Comparison of ENCODE assay signal across 9 cellular contexts in the genomic region with DNA sequence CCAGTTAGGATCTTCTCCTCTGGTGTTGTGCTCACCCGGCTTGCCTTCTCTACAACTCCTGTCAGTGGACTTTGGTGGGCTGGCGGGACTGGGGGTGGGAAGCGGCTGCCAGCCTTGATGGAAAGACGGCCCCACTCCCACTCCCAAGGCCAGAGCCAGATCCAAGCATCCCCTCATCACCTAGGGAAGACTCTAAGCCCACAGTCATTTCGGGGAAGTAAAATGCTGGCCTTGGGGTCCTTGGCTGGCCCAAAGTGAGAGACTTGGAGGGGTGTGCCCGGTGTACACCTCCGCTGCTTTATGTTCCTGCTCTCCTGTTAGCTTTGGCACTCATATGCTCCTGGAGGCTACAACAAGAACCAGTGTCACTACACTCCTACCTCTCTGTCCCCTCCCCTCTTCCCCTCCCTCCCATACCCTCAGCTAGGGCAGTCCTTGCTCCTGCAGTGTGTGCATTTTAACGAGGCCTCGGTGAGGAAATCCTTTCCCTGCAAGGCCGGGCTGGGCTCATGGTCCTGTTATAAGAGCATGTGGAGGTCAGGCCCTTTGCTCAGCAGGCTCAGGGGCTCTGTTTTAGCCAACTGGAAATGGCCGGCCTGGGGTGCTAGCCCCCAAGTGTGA. TPM values are rescaled to one million over a fixed set of nuclear protein-coding genes. Genes with fewer than 3 reads are reported as not detected.
A peak's percentile ranks its signal among the peaks of the same experiment; 100 is the strongest.
DNase-seq lines count a peak whose midpoint lies in the region; ATAC-seq and TF ChIP-seq lines count a peak whose summit lies in the region.
"Had no signal": no experiment of that assay in that cellular context is flagged by ENCODE, and none has a peak within 500 bp of the region (broad histone marks: within the 10 kb centered on the region; RNA-seq: fewer than 3 reads in every experiment).

No MANE protein-coding gene starts in this region.

- H3K4me3 ChIP-seq in AG09309 (ENCODE audit: control insufficient read depth, low read depth, low read length) (peak overlapping the region; percentile 87), GM23248 (peak overlapping the region; percentile 83)
- H3K4me3 ChIP-seq in naive thymus-derived CD4-positive, alpha-beta T cell (ENCODE audit: low read length), result no peak overlapping the region

- intact Hi-C loops in naive thymus-derived CD4-positive, alpha-beta T cell (cut with micrococcal nuclease), result no loop called here

- no peak overlapping the region for H3K27ac Mint-ChIP-seq in activated T-helper 17 cell treated with anti-CD3 and anti-CD28 coated beads, Interleukin-2, amount 50 U/mL, for 72 hours
- H3K27ac Mint-ChIP-seq in naive thymus-derived CD4-positive, alpha-beta T cell, result peak overlapping the region in 2 of 9 donors; percentile 44 to 66

- CTCF ChIA-PET in naive thymus-derived CD4-positive, alpha-beta T cell (lab: Charles Lee), result no interaction called here

- H3K4me1 Mint-ChIP-seq in activated T-helper 17 cell treated with anti-CD3 and anti-CD28 coated beads, Interleukin-2, amount 50 U/mL, for 72 hours, result peaks cover 14% of the 10 kb centered on the region
- H3K4me1 Mint-ChIP-seq in naive thymus-derived CD4-positive, alpha-beta T cell, result peaks cover 13 to 34% (median 22%) of the 10 kb centered on the region in 7 donors

- H3K27me3 ChIP-seq in GM23248 (replicated peaks; ENCODE audit: insufficient read depth), result no peaks in the 10 kb centered on the region
- H3K27me3 ChIP-seq in naive thymus-derived CD4-positive, alpha-beta T cell (ENCODE audit: control insufficient read depth in 2 of 2, insufficient read depth in 2 of 2, low read length in 2 of 2), result peaks cover 28 to 62% of the 10 kb centered on the region in 2 donors

- POLR2A ChIA-PET in naive thymus-derived CD4-positive, alpha-beta T cell (lab: Charles Lee), result interaction anchor here (1.1 kb wide), 1 partner anchor 24 kb away, joined by 4 read pairs; no protein-coding TSS in a partner anchor

- TF ChIP-seq CTCF in AG09309 (IDR thresholded peaks at IDR 0.05; ENCODE audit: control insufficient read depth, insufficient read depth, low read depth, low read length, missing control alignments), result no peak

- peak overlapping the region; percentile 99 for H3K27ac ChIP-seq in GM23248
- no peak overlapping the region for H3K27ac ChIP-seq in naive thymus-derived CD4-positive, alpha-beta T cell (ENCODE audit: low read depth, low read length)

- H3K9me2 ChIP-seq in GM23248 (ENCODE audit: insufficient read depth), result no peaks in the 10 kb centered on the region

- H4K20me1 ChIP-seq in GM23248 (ENCODE audit: insufficient read depth), result no peaks in the 10 kb centered on the region

- WGBS in GM23248 (ENCODE audit: low coverage in 1 of 2, low lambda C conversion rate in 2 of 2, missing lambda C conversion rate in 2 of 2), 2 experiments, result 5 to 7% methylated on average over 11 of the region's 11 CpGs

- H3K27me3 Mint-ChIP-seq in activated T-helper 17 cell treated with anti-CD3 and anti-CD28 coated beads, Interleukin-2, amount 50 U/mL, for 72 hours, result peaks cover 55% of the 10 kb centered on the region
- peaks cover 66 to 80% (median 73%) of the 10 kb centered on the region in 5 donors for H3K27me3 Mint-ChIP-seq in naive thymus-derived CD4-positive, alpha-beta T cell

- DNase-seq in AG09309 (ENCODE audit: low read depth), result no peak
- peak; percentile 74 for DNase-seq in GM23248
- no peak for DNase-seq in naive thymus-derived CD4-positive, alpha-beta T cell
- DNase-seq in putamen (ENCODE audit: low spot score), result no peak
- DNase-seq in stimulated activated CD4-positive, alpha-beta T cell treated with anti-CD3 and anti-CD28 coated beads, Interleukin-4, amount 100 ng/mL, for 24 hours, result no peak
- DNase-seq in inferior parietal cortex (ENCODE audit: extremely low spot score), result no peak
- DNase-seq in activated CD4-positive, alpha-beta T cell treated with anti-CD3 and anti-CD28 coated beads for 48 hours, result no peak
- DNase-seq: NCI-H146 had no signal

- H3K9me3 ChIP-seq in GM23248 (ENCODE audit: low read depth), result no peaks in the 10 kb centered on the region
- H3K9me3 ChIP-seq in naive thymus-derived CD4-positive, alpha-beta T cell (ENCODE audit: control insufficient read depth in 2 of 3, low read length in 3 of 3), result no peaks in the 10 kb centered on the region

- H3K9ac ChIP-seq in GM23248, result peak overlapping the region; percentile 98

- no peak for ATAC-seq in activated T-helper 17 cell treated with anti-CD3 and anti-CD28 coated beads, Interleukin-2, amount 50 U/mL, for 72 hours (replicated peaks)
- no peak for ATAC-seq in naive thymus-derived CD4-positive, alpha-beta T cell

- H3K9me3 Mint-ChIP-seq in activated T-helper 17 cell treated with anti-CD3 and anti-CD28 coated beads, Interleukin-2, amount 50 U/mL, for 72 hours, result no peaks in the 10 kb centered on the region
- peaks cover 0 to 12% (median 2%) of the 10 kb centered on the region in 11 donors for H3K9me3 Mint-ChIP-seq in naive thymus-derived CD4-positive, alpha-beta T cell

- peaks cover 7% of the 10 kb centered on the region for H3K36me3 Mint-ChIP-seq in activated T-helper 17 cell treated with anti-CD3 and anti-CD28 coated beads, Interleukin-2, amount 50 U/mL, for 72 hours (ENCODE audit: low read depth)
- no peaks in the 10 kb centered on the region for H3K36me3 Mint-ChIP-seq in naive thymus-derived CD4-positive, alpha-beta T cell

- peaks cover 4% of the 10 kb centered on the region; the same call in 1 of the 2 replicates for H3K36me3 ChIP-seq in GM23248 (ENCODE audit: low read depth)
- H3K36me3 ChIP-seq in naive thymus-derived CD4-positive, alpha-beta T cell (ENCODE audit: control insufficient read depth in 2 of 3, insufficient read depth in 3 of 3, low read length in 3 of 3), result no peaks in the 10 kb centered on the region

- H3F3A ChIP-seq in GM23248 (ENCODE audit: insufficient read depth), result no peaks in the 10 kb centered on the region

- H3K4me2 ChIP-seq in GM23248 (ENCODE audit: unreplicated experiment), result peak overlapping the region; percentile 100

- peaks cover 96% of the 10 kb centered on the region for H3K79me2 ChIP-seq in GM23248 (ENCODE audit: insufficient read depth)

- H3K4me1 ChIP-seq in GM23248 (ENCODE audit: insufficient read depth), result peaks cover 31% of the 10 kb centered on the region
- H3K4me1 ChIP-seq in naive thymus-derived CD4-positive, alpha-beta T cell (ENCODE audit: control insufficient read depth in 2 of 2, insufficient read depth in 2 of 2, low read length in 2 of 2), result peaks cover 16 to 20% of the 10 kb centered on the region in 2 donors

- peak overlapping the region; percentile 65 for H2AFZ ChIP-seq in GM23248

- peak overlapping the region; percentile 49 for H3K4me3 Mint-ChIP-seq in activated T-helper 17 cell treated with anti-CD3 and anti-CD28 coated beads, Interleukin-2, amount 50 U/mL, for 72 hours
- H3K4me3 Mint-ChIP-seq in naive thymus-derived CD4-positive, alpha-beta T cell, result peak overlapping the region in 9 of 10 donors; percentile 14 to 75 (median 54)

- in situ Hi-C loops in GM23248 (cut with MboI), result loop anchor here (10.0 kb wide), 1 partner anchor 1320 kb away; no protein-coding TSS in a partner anchor

RNA-seq across cellular contexts. Expression of gene HOXA10, which starts 1.0 kb away (rescaled TPM):
- 27.4 and 29.3 TPM in 2 replicates for total RNA-seq in GM23248 (2014; rRNA removed; shearing (Covaris generic))
- 27.1 and 28.0 TPM in 2 replicates for polyA plus RNA-seq in GM23248 (2016; fragmentation: Nextera tagmentation; extraction: Ambion mirVana)
- total RNA-seq in activated T-helper 17 cell treated with anti-CD3 and anti-CD28 coated beads, Interleukin-2, amount 50 U/mL, for 72 hours, result not detected
- total RNA-seq in naive thymus-derived CD4-positive, alpha-beta T cell, result under 1 TPM in 1 of 5 experiments, not detected in 4; 0.66 TPM
- not detected for polyA plus RNA-seq in naive thymus-derived CD4-positive, alpha-beta T cell

RNA-seq across cellular contexts. Expression of gene HOXA9, which starts 9.8 kb away (rescaled TPM):
- 32.1 and 43.7 TPM in 2 replicates for total RNA-seq in GM23248 (2014; rRNA removed; shearing (Covaris generic))
- polyA plus RNA-seq in GM23248 (2016; fragmentation: Nextera tagmentation; extraction: Ambion mirVana), result 26.9 and 28.3 TPM in 2 replicates
- not detected for total RNA-seq in activated T-helper 17 cell treated with anti-CD3 and anti-CD28 coated beads, Interleukin-2, amount 50 U/mL, for 72 hours
- total RNA-seq in naive thymus-derived CD4-positive, alpha-beta T cell, result 1 to 10 TPM in 1 of 5 experiments, under 1 TPM in 1, not detected in 3; 0.70 to 1.7 TPM
- polyA plus RNA-seq in naive thymus-derived CD4-positive, alpha-beta T cell, result not detected

RNA-seq across cellular contexts. Expression of gene HOXA11, which starts 9.9 kb away (rescaled TPM):
- 8.3 and 10.5 TPM in 2 replicates for total RNA-seq in GM23248 (2014; rRNA removed; shearing (Covaris generic))
- polyA plus RNA-seq in GM23248 (2016; fragmentation: Nextera tagmentation; extraction: Ambion mirVana), result 8.0 and 8.4 TPM in 2 replicates
- not detected for total RNA-seq in activated T-helper 17 cell treated with anti-CD3 and anti-CD28 coated beads, Interleukin-2, amount 50 U/mL, for 72 hours
- not detected for total RNA-seq in naive thymus-derived CD4-positive, alpha-beta T cell
- polyA plus RNA-seq in naive thymus-derived CD4-positive, alpha-beta T cell, result not detected

RNA-seq across cellular contexts. Expression of gene HOXA7, which starts 18.6 kb away (rescaled TPM):
- total RNA-seq in GM23248 (2014; rRNA removed; shearing (Covaris generic)), result 3.4 and 6.6 TPM in 2 replicates
- 14.3 and 15.8 TPM in 2 replicates for polyA plus RNA-seq in GM23248 (2016; fragmentation: Nextera tagmentation; extraction: Ambion mirVana)
- not detected for total RNA-seq in activated T-helper 17 cell treated with anti-CD3 and anti-CD28 coated beads, Interleukin-2, amount 50 U/mL, for 72 hours
- total RNA-seq in naive thymus-derived CD4-positive, alpha-beta T cell, result not detected
- not detected for polyA plus RNA-seq in naive thymus-derived CD4-positive, alpha-beta T cell

RNA-seq across cellular contexts. Expression of gene HOXA3, which starts 22.7 kb away (rescaled TPM):
- 0.63 and 2.1 TPM in 2 replicates for total RNA-seq in GM23248 (2014; rRNA removed; shearing (Covaris generic))
- polyA plus RNA-seq in GM23248 (2016; fragmentation: Nextera tagmentation; extraction: Ambion mirVana), result 1.2 and 1.9 TPM in 2 replicates
- not detected for total RNA-seq in activated T-helper 17 cell treated with anti-CD3 and anti-CD28 coated beads, Interleukin-2, amount 50 U/mL, for 72 hours
- under 1 TPM in 1 of 5 experiments, not detected in 4; 0.12 TPM for total RNA-seq in naive thymus-derived CD4-positive, alpha-beta T cell
- polyA plus RNA-seq in naive thymus-derived CD4-positive, alpha-beta T cell, result not detected

Comparison
In these comparisons a context has a peak if more than half of its experiments do, and no peak if none do; other contexts are left out.
1. RNA of gene HOXA10, which starts 1.0 kb away (total RNA-seq): 27.4 to 29.3 TPM in GM23248; 0.66 TPM in naive thymus-derived CD4-positive, alpha-beta T cell and not detected in activated T-helper 17 cell treated with anti-CD3 and anti-CD28 coated beads, Interleukin-2, amount 50 U/mL, for 72 hours; every median in the first group is over 10 times any median in the second.
2. RNA of gene HOXA9, which starts 9.8 kb away (total RNA-seq): 32.1 to 43.7 TPM in GM23248; 0.70 to 1.7 TPM in naive thymus-derived CD4-positive, alpha-beta T cell and not detected in activated T-helper 17 cell treated with anti-CD3 and anti-CD28 coated beads, Interleukin-2, amount 50 U/mL, for 72 hours; every median in the first group is over 10 times any median in the second.